Comparison of ENCODE assay signal across 8 cellular contexts in the genomic region with DNA sequence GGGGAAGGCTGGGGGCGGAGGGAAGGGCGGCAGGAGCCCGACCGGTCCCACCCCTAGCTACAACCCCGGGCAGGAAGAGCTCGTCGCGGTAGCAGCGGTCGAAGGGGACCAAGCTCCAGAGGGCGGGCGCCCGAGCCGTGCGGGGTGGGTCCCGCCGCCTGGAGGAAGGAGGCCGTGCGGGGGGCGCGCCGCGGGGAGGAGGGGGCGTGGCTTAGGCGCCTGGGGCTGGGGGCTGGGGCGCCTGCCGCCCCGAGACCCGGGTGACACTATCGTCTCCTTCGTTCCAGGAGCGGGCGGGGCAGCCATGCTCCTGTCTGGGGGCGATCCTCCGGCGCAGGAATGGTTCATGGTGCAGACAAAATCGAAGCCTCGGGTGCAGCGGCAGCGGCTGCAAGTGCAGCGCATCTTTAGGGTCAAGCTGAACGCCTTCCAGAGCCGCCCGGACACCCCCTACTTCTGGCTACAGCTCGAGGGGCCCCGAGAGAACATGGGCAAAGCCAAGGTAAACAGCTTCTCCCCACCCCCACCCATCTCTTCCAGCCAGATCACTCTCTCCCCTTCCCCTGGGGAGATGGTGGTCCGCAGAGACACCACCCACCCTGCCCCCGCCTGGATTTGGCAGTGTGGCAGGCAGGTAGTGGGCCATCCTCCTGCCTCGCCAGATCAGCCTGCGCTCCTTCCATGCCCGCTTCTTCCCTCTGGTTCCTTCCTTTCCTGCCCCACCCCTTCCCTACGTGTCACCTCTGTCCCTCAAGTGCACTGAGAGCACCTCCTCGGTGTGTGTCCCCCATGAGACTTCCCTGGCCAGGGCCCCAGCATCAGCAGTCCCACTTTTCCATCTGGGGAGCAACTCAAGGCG. TPM values are rescaled to one million over a fixed set of nuclear protein-coding genes. Genes with fewer than 3 reads are reported as not detected.
DNase-seq lines count a peak whose midpoint lies in the region; ATAC-seq and TF ChIP-seq lines count a peak whose summit lies in the region.

A gene (plus strand): TSS at position 61 of the 859 bp plus-strand sequence. CDS start 244 bp downstream, at position 305.

- H3K27ac ChIP-seq in A673 (ENCODE audit: low read depth, low read length, poor library complexity, severe bottlenecking) = peak within 1 kb of the TSS; percentile 58
- no peak within 1 kb of the TSS for H3K27ac ChIP-seq in effector memory CD4-positive, alpha-beta T cell (ENCODE audit: insufficient read depth, low read length, poor library complexity, severe bottlenecking)

- H3K27me3 ChIP-seq in A673 (replicated peaks; ENCODE audit: insufficient read depth, low read depth, low read length, poor library complexity) = no peaks in the 10 kb centered on the region
- H3K27me3 ChIP-seq in effector memory CD4-positive, alpha-beta T cell (replicated peaks; ENCODE audit: control insufficient read depth, insufficient read depth, low read length, poor library complexity, severe bottlenecking) = no peaks in the 10 kb centered on the region

- intact Hi-C loops in A673 (cut with micrococcal nuclease; ENCODE audit: unreplicated experiment) = loop anchor here (1.0 kb wide), 1 partner anchor 32 kb away; no protein-coding TSS in a partner anchor

- H3K27me3 Mint-ChIP-seq in stimulated activated naive CD8-positive, alpha-beta T cell treated with anti-CD3 and anti-CD28 coated beads, Interleukin-15, amount 100 ng/mL, for 72 hours = peaks cover 47% of the 10 kb centered on the region

- H3K4me3 Mint-ChIP-seq in stimulated activated naive CD8-positive, alpha-beta T cell treated with anti-CD3 and anti-CD28 coated beads, Interleukin-15, amount 100 ng/mL, for 72 hours = peak within 1 kb of the TSS; percentile 58 to 80

- no peak for DNase-seq in A673 (ENCODE audit: low spot score)
- no peak for DNase-seq in HFF-Myc (ENCODE audit: extremely low read depth, low read depth)
- peak; percentile 11 for DNase-seq in activated CD4-positive, alpha-beta T cell treated with anti-CD3 and anti-CD28 coated beads, Interleukin-2, amount 50 U/mL, for 1 hour
- DNase-seq in effector memory CD4-positive, alpha-beta T cell = peak in 2 of 3 donors; percentile 15 to 28
- peak; percentile 19 for DNase-seq in medulla oblongata (ENCODE audit: extremely low spot score)
- DNase-seq in stimulated activated naive CD8-positive, alpha-beta T cell treated with anti-CD3 and anti-CD28 coated beads, Interleukin-15, amount 100 ng/mL, for 72 hours = peak; percentile 21 to 24
- no peak for DNase-seq in inferior parietal cortex (ENCODE audit: extremely low spot score)

- no TSS peak for BruUV-seq in A673 (replicated peaks; lab: Mats Ljungman, UMichigan)

- H3K9me3 ChIP-seq in A673 (ENCODE audit: low read depth, low read length, poor library complexity, severe bottlenecking) = no peaks in the 10 kb centered on the region
- no peaks in the 10 kb centered on the region for H3K9me3 ChIP-seq in effector memory CD4-positive, alpha-beta T cell (ENCODE audit: control insufficient read depth, low read length)

- peaks cover 18% of the 10 kb centered on the region for H3K4me1 ChIP-seq in A673 (ENCODE audit: insufficient read depth, low read length, poor library complexity, severe bottlenecking)
- peaks cover 6% of the 10 kb centered on the region for H3K4me1 ChIP-seq in effector memory CD4-positive, alpha-beta T cell (ENCODE audit: control insufficient read depth, insufficient read depth, low read length, poor library complexity, severe bottlenecking)

- POLR2A ChIA-PET in A673 (lab: Charles Lee; ENCODE audit: low non-redundant PET) = interaction anchor here (0.6 kb wide), 1 partner anchor 105 kb away, joined by 7 read pairs; no protein-coding TSS in a partner anchor

- ATAC-seq in stimulated activated naive CD8-positive, alpha-beta T cell treated with anti-CD3 and anti-CD28 coated beads, Interleukin-15, amount 100 ng/mL, for 72 hours = peak; percentile 87
- no peak for ATAC-seq in GM18520 (IDR thresholded peaks at IDR 0.05; ENCODE audit: unreplicated experiment)

- H3K27ac Mint-ChIP-seq in stimulated activated naive CD8-positive, alpha-beta T cell treated with anti-CD3 and anti-CD28 coated beads, Interleukin-15, amount 100 ng/mL, for 72 hours = no peak within 1 kb of the TSS

- TF ChIP-seq CTCF in A673 (conservative IDR thresholded peaks at IDR 0.05; ENCODE audit: low read depth, low read length) (no peak), HFF-Myc (IDR thresholded peaks at IDR 0.05; ENCODE audit: low read depth, low read length, missing control alignments) (no peak)

- H3K36me3 ChIP-seq in A673 (ENCODE audit: insufficient read depth, low read length, poor library complexity, severe bottlenecking) = no peaks in the 10 kb centered on the region
- H3K36me3 ChIP-seq in effector memory CD4-positive, alpha-beta T cell (ENCODE audit: control insufficient read depth, insufficient read depth, low read length) = no peaks in the 10 kb centered on the region

- H3K9me3 Mint-ChIP-seq in stimulated activated naive CD8-positive, alpha-beta T cell treated with anti-CD3 and anti-CD28 coated beads, Interleukin-15, amount 100 ng/mL, for 72 hours = no peaks in the 10 kb centered on the region

- H3K4me3 ChIP-seq in A673 (ENCODE audit: low read depth, low read length, poor library complexity, severe bottlenecking) (peak within 1 kb of the TSS; percentile 62), HFF-Myc (replicated peaks; ENCODE audit: low read depth, low read length) (peak within 1 kb of the TSS; percentile 46)
- H3K4me3 ChIP-seq in effector memory CD4-positive, alpha-beta T cell (ENCODE audit: insufficient read depth, low read depth, low read length, poor library complexity, severe bottlenecking) = peak within 1 kb of the TSS; percentile 52

- CTCF ChIA-PET in A673 (lab: Charles Lee) = interaction anchor here (0.6 to 1.0 kb wide), 2 partner anchors 36 to 66 kb away, joined by 3 to 4 read pairs; no protein-coding TSS in a partner anchor

- H3K4me1 Mint-ChIP-seq in stimulated activated naive CD8-positive, alpha-beta T cell treated with anti-CD3 and anti-CD28 coated beads, Interleukin-15, amount 100 ng/mL, for 72 hours = peaks cover 18% of the 10 kb centered on the region

RNA-seq across cellular contexts. Expression of the gene that starts here (rescaled TPM):
- total RNA-seq in A673 (2021) = 8.6 and 17.3 TPM in 2 replicates

Comparison
In these comparisons a context has a peak if more than half of its experiments do, and no peak if none do; other contexts are left out.
1. DNase-seq: peak in activated CD4-positive, alpha-beta T cell treated with anti-CD3 and anti-CD28 coated beads, Interleukin-2, amount 50 U/mL, for 1 hour (single experiment), effector memory CD4-positive, alpha-beta T cell (2 of 3), medulla oblongata (single experiment) and stimulated activated naive CD8-positive, alpha-beta T cell treated with anti-CD3 and anti-CD28 coated beads, Interleukin-15, amount 100 ng/mL, for 72 hours (2 of 2); none in A673 (single experiment), HFF-Myc (single experiment) and inferior parietal cortex (single experiment).
2. Peak in every context shown above with its lines, with median percentiles within 50 percentile points of each other: H3K4me3 ChIP-seq.